26 cellular contexts compared by ENCODE assay signal in the genomic region with DNA sequence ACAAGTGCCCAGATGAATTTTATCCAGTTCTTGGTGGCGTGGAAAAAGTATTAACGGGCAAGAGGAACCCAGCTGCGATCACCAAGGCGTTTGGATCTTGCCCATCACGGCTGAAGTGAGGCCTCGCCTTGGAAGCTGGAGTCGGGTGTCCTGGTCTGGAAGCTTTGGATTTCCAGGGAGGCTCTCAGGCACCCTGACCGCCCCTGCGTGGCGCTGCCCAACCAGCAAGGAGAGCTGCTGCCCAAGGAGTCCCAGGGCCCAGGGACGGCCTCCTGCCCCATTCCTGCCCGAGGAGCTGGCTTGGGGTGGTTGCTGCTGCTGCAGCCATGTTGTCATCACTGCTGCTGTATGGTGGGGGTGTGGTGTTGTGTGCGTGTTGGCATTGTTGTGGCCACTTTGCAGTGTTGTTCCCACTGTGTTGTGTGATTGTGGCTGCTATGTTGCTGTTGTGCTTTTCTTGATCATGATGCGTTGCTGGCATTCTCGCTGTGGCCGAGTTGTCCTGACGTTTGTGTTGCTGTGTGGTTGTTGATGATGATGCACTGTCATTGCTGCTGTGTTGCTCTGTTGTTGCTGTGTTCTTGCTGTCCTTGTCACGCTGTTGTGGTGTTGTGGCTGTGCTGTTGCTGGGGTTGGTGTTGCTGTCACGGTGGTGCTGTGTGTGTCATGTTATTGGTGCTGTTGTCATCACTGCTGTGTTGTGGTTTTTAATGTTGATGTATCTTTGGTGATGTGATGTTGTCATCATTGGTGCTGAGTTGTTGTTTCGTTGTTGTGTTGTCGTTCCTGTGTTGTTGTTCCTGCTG.
"Had no signal": no experiment of that assay in that cellular context is flagged by ENCODE, and none has a peak within 500 bp of the region (broad histone marks: within the 10 kb centered on the region; RNA-seq: fewer than 3 reads in every experiment).

No MANE protein-coding gene starts in this region.

- H3K9me3 Mint-ChIP-seq: activated T-helper 17 cell treated with anti-CD3 and anti-CD28 coated beads, Interleukin-2, amount 50 U/mL, for 72 hours had no signal

- H3K27ac ChIP-seq: brain microvascular endothelial cell, KMS-11, Peyer's patch, VCaP had no signal

- H3K4me1 Mint-ChIP-seq: activated CD4-positive, alpha-beta memory T cell treated with anti-CD3 and anti-CD28 coated beads, Interleukin-2, amount 10 ng/mL, durations not matched to agents 7 days and 5 days; activated CD4-positive, alpha-beta T cell treated with anti-CD3 and anti-CD28 coated beads for 36 hours; activated T-helper 17 cell treated with anti-CD3 and anti-CD28 coated beads, Interleukin-2, amount 50 U/mL, for 72 hours had no signal

- H3K27ac Mint-ChIP-seq: activated CD4-positive, alpha-beta memory T cell treated with anti-CD3 and anti-CD28 coated beads, Interleukin-2, amount 10 ng/mL, durations not matched to agents 7 days and 5 days; activated CD4-positive, alpha-beta T cell treated with anti-CD3 and anti-CD28 coated beads for 36 hours; activated naive CD4-positive, alpha-beta T cell treated with anti-CD3 and anti-CD28 coated beads for 36 hours; activated naive CD8-positive, alpha-beta T cell; activated T-helper 17 cell treated with anti-CD3 and anti-CD28 coated beads, Interleukin-2, amount 50 U/mL, for 72 hours had no signal

- H3K4me3 ChIP-seq: Peyer's patch had no signal

- H3K4me3 Mint-ChIP-seq: activated CD4-positive, alpha-beta memory T cell treated with anti-CD3 and anti-CD28 coated beads, Interleukin-2, amount 10 ng/mL, durations not matched to agents 7 days and 5 days; activated CD4-positive, alpha-beta T cell treated with anti-CD3 and anti-CD28 coated beads for 36 hours; activated naive CD4-positive, alpha-beta T cell treated with anti-CD3 and anti-CD28 coated beads for 36 hours; activated naive CD8-positive, alpha-beta T cell; activated T-helper 17 cell treated with anti-CD3 and anti-CD28 coated beads, Interleukin-2, amount 50 U/mL, for 72 hours had no signal

- H3K9ac ChIP-seq: KMS-11 had no signal

- DNase-seq: activated CD4-positive, alpha-beta memory T cell treated with anti-CD3 and anti-CD28 coated beads, Interleukin-2, amount 10 ng/mL, durations not matched to agents 7 days and 5 days; activated CD4-positive, alpha-beta T cell treated with anti-CD3 and anti-CD28 coated beads for 36 hours; activated CD4-positive, alpha-beta T cell treated with anti-CD3 and anti-CD28 coated beads, Interleukin-2, amount 50 U/mL, for 1 hour; activated CD4-positive, CD25-positive, alpha-beta regulatory T cell; activated gamma-delta T cell; activated naive CD4-positive, alpha-beta T cell treated with anti-CD3 and anti-CD28 coated beads for 36 hours; activated T-cell treated with anti-CD3 and anti-CD28 coated beads for 4 hours; activated T-cell treated with anti-CD3 and anti-CD28 coated beads, Interleukin-2, amount 50 U/mL, for 48 hours; amygdala; brain microvascular endothelial cell; cerebellar nuclear complex; NCI-H1092; NCI-H1417; NCI-H1694; NCI-H2081; NCI-H446; NCI-H524; Peyer's patch; SHP77 treated with DMSO at 0.1 percent for 48 hours; T-helper 2 cell; T1000 had no signal

- FAIRE-seq: TTC549 had no signal

- ATAC-seq: activated CD4-positive, alpha-beta T cell treated with anti-CD3 and anti-CD28 coated beads for 36 hours; activated T-helper 17 cell treated with anti-CD3 and anti-CD28 coated beads, Interleukin-2, amount 50 U/mL, for 72 hours had no signal

- H3K4me1 ChIP-seq: Peyer's patch had no signal

- H3K27me3 ChIP-seq: brain microvascular endothelial cell, Peyer's patch had no signal

- H3K27me3 Mint-ChIP-seq: activated CD4-positive, alpha-beta memory T cell treated with anti-CD3 and anti-CD28 coated beads, Interleukin-2, amount 10 ng/mL, durations not matched to agents 7 days and 5 days had no signal

- H3K36me3 Mint-ChIP-seq: activated naive CD8-positive, alpha-beta T cell had no signal

- H3K9me3 ChIP-seq: Peyer's patch had no signal

- H3K36me3 ChIP-seq: brain microvascular endothelial cell, Peyer's patch had no signal

- H3K4me2 ChIP-seq: KMS-11 had no signal
